Comparison of ENCODE assay signal across 8 cellular contexts in genomic region chr3:9731206-9732079, GRCh38. TPM values are rescaled to one million over a fixed set of nuclear protein-coding genes. Genes with fewer than 3 reads are reported as not detected.
DNase-seq lines count a peak whose midpoint lies in the region; ATAC-seq, FAIRE-seq and TF ChIP-seq lines count a peak whose summit lies in the region.

TSS of gene BRPF1 (plus strand) at chr3:9731735. CDS start at chr3:9734141, 2,406 bp downstream.

- peak; percentile 79 for ATAC-seq in GM18870 (IDR thresholded peaks at IDR 0.05; ENCODE audit: unreplicated experiment)
- peak; percentile 89 for ATAC-seq in HG03135 (IDR thresholded peaks at IDR 0.05; ENCODE audit: unreplicated experiment)

- H3K36me3 ChIP-seq in ACC112 (ENCODE audit: insufficient read depth, low read length) = peaks cover 1% of the 10 kb centered on the region; the same call in 1 of the 2 replicates
- H3K36me3 ChIP-seq in breast epithelium = no peaks in the 10 kb centered on the region
- H3K36me3 ChIP-seq in iPS-20b (ENCODE audit: insufficient read depth, low read depth, low read length) = peaks cover 26% of the 10 kb centered on the region
- H3K36me3 ChIP-seq in small intestine (ENCODE audit: control insufficient read depth in 2 of 2, insufficient read depth in 2 of 2, low read length in 2 of 2) = peaks cover 0 to 3% of the 10 kb centered on the region in 2 donors

- TF ChIP-seq CTCF in VCaP (conservative IDR thresholded peaks at IDR 0.05) (no peak), breast epithelium (IDR thresholded peaks at IDR 0.05) (peak in 1 of 3 donors; percentile 25)

- H2AFZ ChIP-seq in ACC112 (ENCODE audit: low read length, unreplicated experiment) = peak within 1 kb of the TSS; percentile 91

- H3K4me1 ChIP-seq in ACC112 (ENCODE audit: control insufficient read depth, insufficient read depth, low read length, unreplicated experiment) = peaks cover 32% of the 10 kb centered on the region
- H3K4me1 ChIP-seq in breast epithelium = peaks cover 8 to 20% of the 10 kb centered on the region in 2 donors
- no peaks in the 10 kb centered on the region; the same call in none of the 2 replicates for H3K4me1 ChIP-seq in iPS-20b (ENCODE audit: insufficient read depth, low read length)
- H3K4me1 ChIP-seq in small intestine (ENCODE audit: control insufficient read depth in 2 of 2, insufficient read depth in 1 of 2, low read depth in 1 of 2, low read length in 1 of 2) = peaks cover 0 to 3% of the 10 kb centered on the region in 2 donors

- TF ChIP-seq POLR2A in breast epithelium (IDR thresholded peaks at IDR 0.05) = no peak

- H3K79me2 ChIP-seq in ACC112 (ENCODE audit: control insufficient read depth, insufficient read depth, low read length, unreplicated experiment) = peaks cover 36% of the 10 kb centered on the region

- WGBS in small intestine, 3 donors = 0 to 1% (median 1%) methylated on average over 83 to 88 of the region's 88 CpGs

- H3K4me3 ChIP-seq in ACC112 (ENCODE audit: low read depth, low read length) (peak within 1 kb of the TSS; percentile 84), breast epithelium (peak within 1 kb of the TSS; percentile 74 to 100 (median 99)), iPS-20b (ENCODE audit: low read length) (peak within 1 kb of the TSS; percentile 91), small intestine (ENCODE audit: low read depth in 1 of 2, low read length in 2 of 2) (peak within 1 kb of the TSS; percentile 92 to 95)

- no peak for FAIRE-seq in small intestine (lab: Jason Lieb, UNC)

- H3K9me3 ChIP-seq in breast epithelium = no peaks in the 10 kb centered on the region
- no peaks in the 10 kb centered on the region for H3K9me3 ChIP-seq in iPS-20b (ENCODE audit: insufficient read depth, low read depth, low read length)
- no peaks in the 10 kb centered on the region for H3K9me3 ChIP-seq in small intestine (ENCODE audit: control insufficient read depth, low read depth)

- peak within 1 kb of the TSS; percentile 99 for H3K9ac ChIP-seq in iPS-20b (ENCODE audit: low read depth, low read length)

- no peaks in the 10 kb centered on the region for H3K27me3 ChIP-seq in ACC112 (ENCODE audit: insufficient read depth, low read length)
- H3K27me3 ChIP-seq in breast epithelium = no peaks in the 10 kb centered on the region
- H3K27me3 ChIP-seq in iPS-20b (ENCODE audit: insufficient read depth, low read length) = no peaks in the 10 kb centered on the region
- no peaks in the 10 kb centered on the region for H3K27me3 ChIP-seq in small intestine (ENCODE audit: control insufficient read depth in 2 of 2, insufficient read depth in 2 of 2, low read length in 2 of 2)

- peak within 1 kb of the TSS; percentile 90 for H3K27ac ChIP-seq in ACC112 (ENCODE audit: low read depth, low read length)
- peak within 1 kb of the TSS; percentile 99 for H3K27ac ChIP-seq in VCaP
- peak within 1 kb of the TSS; percentile 97 to 98 for H3K27ac ChIP-seq in breast epithelium
- peak within 1 kb of the TSS; percentile 83 for H3K27ac ChIP-seq in iPS-20b (ENCODE audit: low read length)
- H3K27ac ChIP-seq in small intestine (ENCODE audit: low read depth in 1 of 2, low read length in 1 of 2) = peak within 1 kb of the TSS; percentile 80 to 98

- DNase-seq in NCI-H2196 treated with DMSO at 0.1 percent for 48 hours (lab: John Stamatoyannopoulos, UW; ENCODE audit: unreplicated experiment) = peak; percentile 71
- peak; percentile 99 to 100 for DNase-seq in breast epithelium (ENCODE audit: low spot score in 2 of 2)
- peak; percentile 99 for DNase-seq in small intestine

- intact Hi-C loops in breast epithelium (cut with DNase I; ENCODE audit: low total_unique reads) = no loop called here

RNA-seq across cellular contexts. Expression of gene BRPF1, which starts in this region (rescaled TPM):
- 10 to 100 TPM; 14.7 to 19.7 (median 19.3) TPM for total RNA-seq in breast epithelium
- polyA plus RNA-seq in small intestine = 1 to 10 TPM; 5.1 to 8.2 (median 7.0) TPM

Comparison
In these comparisons a context has a peak if more than half of its experiments do, and no peak if none do; other contexts are left out.
1. Peak in every context shown above with its lines: DNase-seq, ATAC-seq, H3K4me3 ChIP-seq and H3K27ac ChIP-seq.